Comparison of ENCODE assay signal across 13 cellular contexts in the genomic region with DNA sequence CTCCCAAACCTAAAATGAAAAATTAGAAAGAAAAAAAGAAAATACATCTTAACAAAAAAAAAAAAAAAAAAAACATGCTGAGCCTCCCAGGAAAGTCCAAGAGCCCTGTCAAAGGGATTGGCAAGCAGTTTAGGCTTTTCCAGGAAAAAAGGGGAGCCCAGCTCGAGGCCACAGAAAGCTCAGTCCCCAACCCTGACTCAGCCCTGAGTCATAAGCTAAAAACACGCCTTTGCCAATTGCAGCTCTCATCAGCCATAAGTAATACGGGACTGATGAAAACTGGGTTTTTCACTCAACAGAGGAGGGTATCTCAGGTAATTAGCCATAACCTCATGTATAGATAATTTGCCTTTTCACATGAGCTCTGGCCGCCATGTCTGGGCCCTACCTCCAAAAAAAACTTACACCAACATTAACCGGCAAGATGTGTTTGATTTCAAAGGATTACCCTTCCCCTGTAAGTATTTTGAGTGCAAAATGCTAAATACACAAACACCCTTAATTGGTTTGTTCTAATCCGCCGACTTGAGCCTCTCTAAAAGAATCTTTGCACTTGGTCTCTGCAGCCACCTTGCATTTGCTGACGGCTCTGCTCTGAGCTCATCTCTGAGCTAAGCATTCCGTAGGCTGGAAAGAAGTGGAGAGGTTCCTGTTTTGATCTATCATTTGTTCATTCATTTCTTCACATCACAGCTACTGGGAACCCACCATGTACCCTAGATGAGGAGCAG.
DNase-seq lines count a peak whose midpoint lies in the region; ATAC-seq and TF ChIP-seq lines count a peak whose summit lies in the region.
"Had no signal": no experiment of that assay in that cellular context is flagged by ENCODE, and none has a peak within 500 bp of the region (broad histone marks: within the 10 kb centered on the region; RNA-seq: fewer than 3 reads in every experiment).

No MANE protein-coding gene starts in this region.

- H3K27me3 Mint-ChIP-seq in osteocyte (ENCODE audit: unreplicated experiment) (peaks cover 4% of the 10 kb centered on the region), nephron progenitor cell (ENCODE audit: low read depth, poor library complexity) (peaks cover 31% of the 10 kb centered on the region)

- peak; percentile 42 for DNase-seq in CD1c-positive myeloid dendritic cell (ENCODE audit: extremely low spot score)
- peak; percentile 62 for DNase-seq in HT1080 (ENCODE audit: low read depth)
- peak; percentile 93 for DNase-seq in astrocyte of the hippocampus (ENCODE audit: low read depth, low spot score)
- peak; percentile 34 for DNase-seq in osteocyte (ENCODE audit: extremely low spot score, unreplicated experiment)
- DNase-seq in DMS53 (lab: John Stamatoyannopoulos, UW) = no peak
- no peak for DNase-seq in nephron progenitor cell
- no peak for DNase-seq in hepatocyte (ENCODE audit: low spot score)
- DNase-seq: activated naive CD4-positive, alpha-beta T cell treated with anti-CD3 and anti-CD28 coated beads, Interleukin-2, amount 50 U/mL, for 16 hours; DMS79; natural killer cell; T-helper 9 cell had no signal

- H3K27me3 ChIP-seq in hepatocyte = no peaks in the 10 kb centered on the region
- H3K27me3 ChIP-seq: transverse colon had no signal

- 72% methylated on average over 9 of the region's 9 CpGs for WGBS in hepatocyte (ENCODE audit: low lambda C conversion rate, missing lambda C conversion rate)

- no peak overlapping the region for H3K4me2 ChIP-seq in hepatocyte

- no peaks in the 10 kb centered on the region for H3K79me2 ChIP-seq in hepatocyte

- no peak overlapping the region for H3K27ac Mint-ChIP-seq in osteocyte (ENCODE audit: unreplicated experiment)
- no peak overlapping the region for H3K27ac Mint-ChIP-seq in nephron progenitor cell
- H3K27ac Mint-ChIP-seq: natural killer cell had no signal

- H3K4me3 Mint-ChIP-seq in osteocyte (ENCODE audit: unreplicated experiment) = no peak overlapping the region
- no peak overlapping the region for H3K4me3 Mint-ChIP-seq in nephron progenitor cell
- H3K4me3 Mint-ChIP-seq: natural killer cell had no signal

- no peak overlapping the region for H3K4me3 ChIP-seq in hepatocyte
- H3K4me3 ChIP-seq: transverse colon had no signal

- no peak overlapping the region for H3K27ac ChIP-seq in hepatocyte
- H3K27ac ChIP-seq: transverse colon had no signal

- H3K4me1 Mint-ChIP-seq in osteocyte (ENCODE audit: unreplicated experiment) = peaks cover 9% of the 10 kb centered on the region
- H3K4me1 Mint-ChIP-seq in nephron progenitor cell = peaks cover 7% of the 10 kb centered on the region
- H3K4me1 Mint-ChIP-seq: natural killer cell had no signal

- H3K9me3 Mint-ChIP-seq in osteocyte (ENCODE audit: unreplicated experiment) (no peaks in the 10 kb centered on the region), nephron progenitor cell (no peaks in the 10 kb centered on the region)
- H3K9me3 Mint-ChIP-seq: natural killer cell had no signal

- H3K9me3 ChIP-seq in hepatocyte (ENCODE audit: low read depth) = no peaks in the 10 kb centered on the region
- H3K9me3 ChIP-seq: transverse colon had no signal

- no peaks in the 10 kb centered on the region for H3K9me2 ChIP-seq in hepatocyte (replicated peaks; ENCODE audit: insufficient read depth)

- ATAC-seq in HG03521 (IDR thresholded peaks at IDR 0.05; ENCODE audit: unreplicated experiment) = no peak
- ATAC-seq: natural killer cell had no signal

- peaks cover 4% of the 10 kb centered on the region for H3K4me1 ChIP-seq in hepatocyte (ENCODE audit: insufficient read depth)
- H3K4me1 ChIP-seq: transverse colon had no signal

- H4K20me1 ChIP-seq in hepatocyte (ENCODE audit: insufficient read depth, poor library complexity, severe bottlenecking) = no peaks in the 10 kb centered on the region

- no peaks in the 10 kb centered on the region for H3K36me3 ChIP-seq in hepatocyte (replicated peaks; ENCODE audit: insufficient read depth, low read depth)
- H3K36me3 ChIP-seq: transverse colon had no signal

- H3K36me3 Mint-ChIP-seq in osteocyte (ENCODE audit: unreplicated experiment) (no peaks in the 10 kb centered on the region), nephron progenitor cell (ENCODE audit: low read depth) (no peaks in the 10 kb centered on the region)
- H3K36me3 Mint-ChIP-seq: natural killer cell had no signal

- H2AFZ ChIP-seq in hepatocyte = no peak overlapping the region

- TF ChIP-seq CTCF in osteocyte (IDR thresholded peaks at IDR 0.05) (no peak), nephron progenitor cell (IDR thresholded peaks at IDR 0.05) (no peak), hepatocyte (IDR thresholded peaks at IDR 0.05; ENCODE audit: poor library complexity) (no peak)

Comparison
In these comparisons a context has a peak if more than half of its experiments do, and no peak if none do; other contexts are left out.
1. DNase-seq: peak in CD1c-positive myeloid dendritic cell (single experiment), HT1080 (single experiment), astrocyte of the hippocampus (single experiment) and osteocyte (single experiment); none in DMS53 (single experiment), nephron progenitor cell (single experiment) and hepatocyte (single experiment).